ENCODE assay signal across 9 cellular contexts in the genomic region with DNA sequence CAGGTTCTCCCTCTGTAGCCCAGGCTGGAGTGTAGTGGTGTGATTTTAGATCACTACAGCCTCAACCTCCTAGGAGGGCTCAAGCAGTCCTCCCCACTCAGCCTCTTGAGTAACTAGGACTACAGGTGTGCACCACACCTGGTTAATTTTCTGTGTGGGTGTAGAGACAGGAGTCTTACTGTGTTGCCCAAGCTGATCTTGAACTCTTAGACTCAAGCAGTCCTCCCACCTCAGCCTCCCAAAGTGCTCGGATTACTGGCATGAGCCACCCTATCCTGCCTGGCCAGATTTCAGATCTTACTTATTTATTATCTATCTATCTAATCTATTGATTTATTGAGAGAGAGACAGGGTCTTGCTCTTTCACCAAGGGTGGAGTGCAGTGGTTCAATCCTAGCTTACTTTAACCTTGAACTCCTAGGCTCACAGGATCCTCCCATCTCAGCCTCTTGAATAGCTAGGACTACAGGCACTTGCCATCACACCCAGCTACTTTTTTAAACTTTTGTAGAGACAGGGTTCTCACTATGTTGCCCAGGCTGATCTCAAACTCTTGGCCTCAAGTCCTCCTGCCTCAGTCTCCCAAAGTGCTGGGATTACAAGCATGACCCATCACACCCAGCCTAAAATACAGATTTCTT.
DNase-seq lines count a peak whose midpoint lies in the region; ATAC-seq lines count a peak whose summit lies in the region.
"Had no signal": no experiment of that assay in that cellular context is flagged by ENCODE, and none has a peak within 500 bp of the region (broad histone marks: within the 10 kb centered on the region; RNA-seq: fewer than 3 reads in every experiment).

No MANE protein-coding gene starts in this region.

- peak overlapping the region; percentile 99 for H3K27ac Mint-ChIP-seq in stimulated activated naive CD8-positive, alpha-beta T cell treated with anti-CD3 and anti-CD28 coated beads, Interleukin-15, Interleukin-2, amounts not matched to agents 100 ng/mL and 50 ng/mL, for 24 hours
- H3K27ac Mint-ChIP-seq in activated naive CD8-positive, alpha-beta T cell treated with anti-CD3 and anti-CD28 coated beads, Interleukin-2, amount 50 U/mL, for 24 hours = peak overlapping the region; percentile 98

- peaks cover 87% of the 10 kb centered on the region for H3K4me1 Mint-ChIP-seq in stimulated activated naive CD8-positive, alpha-beta T cell treated with anti-CD3 and anti-CD28 coated beads, Interleukin-15, Interleukin-2, amounts not matched to agents 100 ng/mL and 50 ng/mL, for 24 hours (ENCODE audit: low read depth)
- peaks cover 83% of the 10 kb centered on the region for H3K4me1 Mint-ChIP-seq in activated naive CD8-positive, alpha-beta T cell treated with anti-CD3 and anti-CD28 coated beads, Interleukin-2, amount 50 U/mL, for 24 hours

- no peaks in the 10 kb centered on the region for H3K9me3 Mint-ChIP-seq in stimulated activated naive CD8-positive, alpha-beta T cell treated with anti-CD3 and anti-CD28 coated beads, Interleukin-15, Interleukin-2, amounts not matched to agents 100 ng/mL and 50 ng/mL, for 24 hours
- no peaks in the 10 kb centered on the region for H3K9me3 Mint-ChIP-seq in activated naive CD8-positive, alpha-beta T cell treated with anti-CD3 and anti-CD28 coated beads, Interleukin-2, amount 50 U/mL, for 24 hours

- no peaks in the 10 kb centered on the region for H3K36me3 ChIP-seq in mucosa of rectum (ENCODE audit: control insufficient read depth in 2 of 2, insufficient read depth in 2 of 2, low read length in 2 of 2)

- no peak for ATAC-seq in stimulated activated naive CD8-positive, alpha-beta T cell treated with anti-CD3 and anti-CD28 coated beads, Interleukin-15, Interleukin-2, amounts not matched to agents 100 U/mL and 50 U/mL, for 24 hours
- ATAC-seq in activated naive CD8-positive, alpha-beta T cell treated with anti-CD3 and anti-CD28 coated beads, Interleukin-2, amount 50 U/mL, for 24 hours = no peak
- no peak for ATAC-seq in GM21360 (IDR thresholded peaks at IDR 0.05; ENCODE audit: unreplicated experiment)
- no peak for ATAC-seq in GM21717 (IDR thresholded peaks at IDR 0.05; ENCODE audit: unreplicated experiment)
- ATAC-seq in HG03432 (IDR thresholded peaks at IDR 0.05; ENCODE audit: unreplicated experiment) = no peak

- peak overlapping the region; percentile 70 to 88 for H3K27ac ChIP-seq in mucosa of rectum (ENCODE audit: low read depth in 2 of 2, low read length in 2 of 2)

- H3K4me3 Mint-ChIP-seq in stimulated activated naive CD8-positive, alpha-beta T cell treated with anti-CD3 and anti-CD28 coated beads, Interleukin-15, Interleukin-2, amounts not matched to agents 100 ng/mL and 50 ng/mL, for 24 hours = peak overlapping the region; percentile 84
- H3K4me3 Mint-ChIP-seq in activated naive CD8-positive, alpha-beta T cell treated with anti-CD3 and anti-CD28 coated beads, Interleukin-2, amount 50 U/mL, for 24 hours = peak overlapping the region; percentile 83

- DNase-seq in stimulated activated naive CD8-positive, alpha-beta T cell treated with anti-CD3 and anti-CD28 coated beads, Interleukin-15, Interleukin-2, amounts not matched to agents 100 U/mL and 50 U/mL, for 24 hours = no peak
- no peak for DNase-seq in activated naive CD8-positive, alpha-beta T cell treated with anti-CD3 and anti-CD28 coated beads, Interleukin-2, amount 50 U/mL, for 24 hours
- no peak for DNase-seq in NCI-H526 (lab: John Stamatoyannopoulos, UW)

- H3K27me3 Mint-ChIP-seq in stimulated activated naive CD8-positive, alpha-beta T cell treated with anti-CD3 and anti-CD28 coated beads, Interleukin-15, Interleukin-2, amounts not matched to agents 100 ng/mL and 50 ng/mL, for 24 hours = no peaks in the 10 kb centered on the region
- no peaks in the 10 kb centered on the region for H3K27me3 Mint-ChIP-seq in activated naive CD8-positive, alpha-beta T cell treated with anti-CD3 and anti-CD28 coated beads, Interleukin-2, amount 50 U/mL, for 24 hours

- H3K9ac ChIP-seq in mucosa of rectum (ENCODE audit: low read depth in 1 of 2, low read length in 2 of 2) = peak overlapping the region; percentile 14 to 47
- H3K9ac ChIP-seq: parathyroid adenoma had no signal

- peak overlapping the region in 1 of 2 donors; percentile 7 for H3K4me3 ChIP-seq in mucosa of rectum (ENCODE audit: low read length in 2 of 2)

- H3K36me3 Mint-ChIP-seq in stimulated activated naive CD8-positive, alpha-beta T cell treated with anti-CD3 and anti-CD28 coated beads, Interleukin-15, Interleukin-2, amounts not matched to agents 100 ng/mL and 50 ng/mL, for 24 hours (ENCODE audit: low read depth) = peaks cover 34% of the 10 kb centered on the region
- peaks cover 30% of the 10 kb centered on the region for H3K36me3 Mint-ChIP-seq in activated naive CD8-positive, alpha-beta T cell treated with anti-CD3 and anti-CD28 coated beads, Interleukin-2, amount 50 U/mL, for 24 hours (ENCODE audit: low read depth)

- H3K27me3 ChIP-seq in mucosa of rectum (ENCODE audit: control insufficient read depth in 2 of 2, insufficient read depth in 2 of 2, low read length in 2 of 2) = no peaks in the 10 kb centered on the region

- H3K4me1 ChIP-seq in mucosa of rectum (ENCODE audit: control insufficient read depth in 2 of 2, insufficient read depth in 2 of 2, low read length in 2 of 2) = peaks cover 34 to 38% of the 10 kb centered on the region in 2 donors

- H3K9me3 ChIP-seq in mucosa of rectum (ENCODE audit: control insufficient read depth in 2 of 2, low read length in 2 of 2) = no peaks in the 10 kb centered on the region
